9 cellular contexts compared by ENCODE assay signal in the genomic region with DNA sequence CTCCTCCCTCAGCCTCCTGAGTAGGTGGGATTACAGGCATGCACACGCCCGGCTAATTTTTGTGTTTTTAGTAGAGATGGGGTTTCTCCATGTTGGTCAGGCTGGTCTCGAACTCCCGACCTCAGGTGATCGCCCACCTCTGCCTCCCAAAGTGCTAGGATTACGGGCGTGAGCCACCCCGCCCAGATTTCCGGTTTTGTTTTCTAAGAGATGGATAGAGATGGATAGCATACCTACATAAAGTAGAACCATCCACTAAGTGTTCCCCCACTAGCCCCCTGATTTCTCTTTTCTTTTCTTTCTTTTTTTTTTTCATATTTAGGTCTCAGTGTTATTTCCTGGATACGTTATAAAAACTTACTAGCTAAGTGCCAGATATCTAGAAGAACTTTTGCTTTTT. TPM values are rescaled to one million over a fixed set of nuclear protein-coding genes. Genes with fewer than 3 reads are reported as not detected.
DNase-seq lines count a peak whose midpoint lies in the region; ATAC-seq and TF ChIP-seq lines count a peak whose summit lies in the region.
"Had no signal": no experiment of that assay in that cellular context is flagged by ENCODE, and none has a peak within 500 bp of the region (broad histone marks: within the 10 kb centered on the region; RNA-seq: fewer than 3 reads in every experiment).

No MANE protein-coding gene starts in this region.

- CTCF ChIA-PET in activated CD8-positive, alpha-beta memory T cell treated with anti-CD3 and anti-CD28 coated beads, Interleukin-2, amount 10 ng/mL, durations not matched to agents 7 days and 5 days (lab: Charles Lee), result interaction anchor here (0.8 to 2.6 kb wide), 7 partner anchors 10 to 307 kb away, joined by 3 to 10 read pairs (median 4); no protein-coding TSS in a partner anchor

- no peaks in the 10 kb centered on the region for H3K9me3 ChIP-seq in right lobe of liver
- no peaks in the 10 kb centered on the region for H3K9me3 ChIP-seq in tibial nerve

- DNase-seq in activated CD8-positive, alpha-beta memory T cell treated with anti-CD3 and anti-CD28 coated beads, Interleukin-2, amount 10 ng/mL, durations not matched to agents 7 days and 5 days, result no peak
- DNase-seq in activated CD8-positive, alpha-beta memory T cell treated with anti-CD3 and anti-CD28 coated beads, Interleukin-2, amount 50 U/mL, for 48 hours, result no peak
- no peak for DNase-seq in activated naive CD8-positive, alpha-beta T cell treated with anti-CD3 and anti-CD28 coated beads for 36 hours
- DNase-seq in right lobe of liver, result no peak
- DNase-seq in tibial nerve (ENCODE audit: low spot score in 2 of 2), result no peak
- no peak for DNase-seq in NCI-H2227 (lab: John Stamatoyannopoulos, UW; ENCODE audit: unreplicated experiment)
- DNase-seq: occipital lobe had no signal

- H3K9me3 Mint-ChIP-seq in activated CD8-positive, alpha-beta memory T cell treated with anti-CD3 and anti-CD28 coated beads, Interleukin-2, amount 10 ng/mL, durations not matched to agents 7 days and 5 days (ENCODE audit: low read depth), result no peaks in the 10 kb centered on the region
- H3K9me3 Mint-ChIP-seq in activated naive CD8-positive, alpha-beta T cell treated with anti-CD3 and anti-CD28 coated beads for 36 hours, result no peaks in the 10 kb centered on the region

- no peak for TF ChIP-seq POLR2A in right lobe of liver (IDR thresholded peaks at IDR 0.05)
- TF ChIP-seq POLR2A in tibial nerve (IDR thresholded peaks at IDR 0.05), result no peak

- H3K27ac ChIP-seq in right lobe of liver (peak overlapping the region in 2 of 3 donors; percentile 96 to 99), tibial nerve (peak overlapping the region; percentile 96 to 100 (median 100))

- peaks cover 42% of the 10 kb centered on the region for H3K4me1 Mint-ChIP-seq in activated CD8-positive, alpha-beta memory T cell treated with anti-CD3 and anti-CD28 coated beads, Interleukin-2, amount 10 ng/mL, durations not matched to agents 7 days and 5 days
- peaks cover 41% of the 10 kb centered on the region for H3K4me1 Mint-ChIP-seq in activated naive CD8-positive, alpha-beta T cell treated with anti-CD3 and anti-CD28 coated beads for 36 hours

- H3K27me3 ChIP-seq in right lobe of liver, result no peaks in the 10 kb centered on the region
- no peaks in the 10 kb centered on the region for H3K27me3 ChIP-seq in tibial nerve

- 28% methylated on average over 9 of the region's 10 CpGs for WGBS in right lobe of liver (ENCODE audit: insufficient coverage, low coverage, low lambda C conversion rate, missing lambda C conversion rate)
- WGBS in tibial nerve, 2 donors, result 15 to 16% methylated on average over 10 of the region's 10 CpGs

- no peaks in the 10 kb centered on the region for H3K27me3 Mint-ChIP-seq in activated CD8-positive, alpha-beta memory T cell treated with anti-CD3 and anti-CD28 coated beads, Interleukin-2, amount 10 ng/mL, durations not matched to agents 7 days and 5 days
- no peaks in the 10 kb centered on the region for H3K27me3 Mint-ChIP-seq in activated naive CD8-positive, alpha-beta T cell treated with anti-CD3 and anti-CD28 coated beads for 36 hours

- no peak for TF ChIP-seq CTCF in right lobe of liver (IDR thresholded peaks at IDR 0.05)
- TF ChIP-seq CTCF in tibial nerve (IDR thresholded peaks at IDR 0.05), result no peak

- no peak for TF ChIP-seq EP300 in tibial nerve (IDR thresholded peaks at IDR 0.05)

- no peaks in the 10 kb centered on the region for H3K36me3 ChIP-seq in right lobe of liver
- H3K36me3 ChIP-seq in tibial nerve, result no peaks in the 10 kb centered on the region

- ATAC-seq in activated CD8-positive, alpha-beta memory T cell treated with anti-CD3 and anti-CD28 coated beads, Interleukin-2, amount 10 ng/mL, durations not matched to agents 7 days and 5 days, result no peak
- ATAC-seq in right lobe of liver (no peak), HG03354 (IDR thresholded peaks at IDR 0.05; ENCODE audit: poor library complexity, severe bottlenecking, unreplicated experiment) (no peak), HG03469 (IDR thresholded peaks at IDR 0.05; ENCODE audit: unreplicated experiment) (no peak)

- H3K4me1 ChIP-seq in right lobe of liver, result peaks cover 0 to 14% (median 2%) of the 10 kb centered on the region in 4 donors
- H3K4me1 ChIP-seq in tibial nerve, result peaks cover 0 to 56% (median 30%) of the 10 kb centered on the region in 4 donors

- peak overlapping the region; percentile 81 to 86 (median 82) for H3K4me3 ChIP-seq in right lobe of liver
- H3K4me3 ChIP-seq in tibial nerve, result peak overlapping the region; percentile 67 to 99 (median 88)

- peak overlapping the region; percentile 93 for H3K4me3 Mint-ChIP-seq in activated CD8-positive, alpha-beta memory T cell treated with anti-CD3 and anti-CD28 coated beads, Interleukin-2, amount 10 ng/mL, durations not matched to agents 7 days and 5 days
- peak overlapping the region; percentile 92 for H3K4me3 Mint-ChIP-seq in activated naive CD8-positive, alpha-beta T cell treated with anti-CD3 and anti-CD28 coated beads for 36 hours

- peak overlapping the region; percentile 99 for H3K27ac Mint-ChIP-seq in activated CD8-positive, alpha-beta memory T cell treated with anti-CD3 and anti-CD28 coated beads, Interleukin-2, amount 10 ng/mL, durations not matched to agents 7 days and 5 days
- H3K27ac Mint-ChIP-seq in activated naive CD8-positive, alpha-beta T cell treated with anti-CD3 and anti-CD28 coated beads for 36 hours, result peak overlapping the region; percentile 66

- peaks cover 26% of the 10 kb centered on the region for H3K36me3 Mint-ChIP-seq in activated CD8-positive, alpha-beta memory T cell treated with anti-CD3 and anti-CD28 coated beads, Interleukin-2, amount 10 ng/mL, durations not matched to agents 7 days and 5 days
- peaks cover 14% of the 10 kb centered on the region for H3K36me3 Mint-ChIP-seq in activated naive CD8-positive, alpha-beta T cell treated with anti-CD3 and anti-CD28 coated beads for 36 hours

- intact Hi-C loops in right lobe of liver (cut with DNase I), result no loop called here

RNA-seq across cellular contexts. Expression of a gene that starts 2.0 kb away (rescaled TPM):
- total RNA-seq in activated CD8-positive, alpha-beta memory T cell treated with anti-CD3 and anti-CD28 coated beads, Interleukin-2, amount 10 ng/mL, durations not matched to agents 7 days and 5 days, result 100 to 1,000 TPM; 109 to 177 TPM
- total RNA-seq in activated naive CD8-positive, alpha-beta T cell treated with anti-CD3 and anti-CD28 coated beads for 36 hours, result 100 to 1,000 TPM; 113 to 126 TPM
- total RNA-seq in right lobe of liver (10 to 100 TPM; 28.3 to 97.6 (median 35.0) TPM), tibial nerve (100 to 1,000 TPM; 201 to 225 (median 213) TPM)
